2 cellular contexts compared by ENCODE assay signal in the genomic region with DNA sequence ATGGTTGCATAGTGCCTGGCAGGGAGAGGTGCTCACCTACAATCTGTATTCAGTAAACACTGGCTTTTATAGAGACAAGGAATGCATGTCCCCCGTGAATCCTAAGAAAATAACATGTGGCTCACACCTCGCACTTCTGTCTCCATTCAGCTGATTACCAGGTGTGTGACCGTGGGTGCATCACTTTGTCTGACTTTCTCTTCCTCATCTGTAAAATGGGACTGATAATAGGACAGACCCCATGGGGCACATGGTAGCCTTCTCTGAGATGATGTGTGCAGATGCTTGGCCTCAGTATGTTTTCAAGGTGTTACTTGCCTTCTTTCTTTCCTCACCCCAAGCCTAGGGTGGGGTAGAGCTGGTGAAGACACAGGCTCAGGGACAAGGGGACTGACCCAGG.
TF ChIP-seq lines count a peak whose summit lies in the region.

No MANE protein-coding gene starts in this region.

TF ChIP-seq in WTC11, 78 proteins besides CTCF, POLR2A, EP300 and RAD21:
- TF ChIP-seq, protein P1, sequence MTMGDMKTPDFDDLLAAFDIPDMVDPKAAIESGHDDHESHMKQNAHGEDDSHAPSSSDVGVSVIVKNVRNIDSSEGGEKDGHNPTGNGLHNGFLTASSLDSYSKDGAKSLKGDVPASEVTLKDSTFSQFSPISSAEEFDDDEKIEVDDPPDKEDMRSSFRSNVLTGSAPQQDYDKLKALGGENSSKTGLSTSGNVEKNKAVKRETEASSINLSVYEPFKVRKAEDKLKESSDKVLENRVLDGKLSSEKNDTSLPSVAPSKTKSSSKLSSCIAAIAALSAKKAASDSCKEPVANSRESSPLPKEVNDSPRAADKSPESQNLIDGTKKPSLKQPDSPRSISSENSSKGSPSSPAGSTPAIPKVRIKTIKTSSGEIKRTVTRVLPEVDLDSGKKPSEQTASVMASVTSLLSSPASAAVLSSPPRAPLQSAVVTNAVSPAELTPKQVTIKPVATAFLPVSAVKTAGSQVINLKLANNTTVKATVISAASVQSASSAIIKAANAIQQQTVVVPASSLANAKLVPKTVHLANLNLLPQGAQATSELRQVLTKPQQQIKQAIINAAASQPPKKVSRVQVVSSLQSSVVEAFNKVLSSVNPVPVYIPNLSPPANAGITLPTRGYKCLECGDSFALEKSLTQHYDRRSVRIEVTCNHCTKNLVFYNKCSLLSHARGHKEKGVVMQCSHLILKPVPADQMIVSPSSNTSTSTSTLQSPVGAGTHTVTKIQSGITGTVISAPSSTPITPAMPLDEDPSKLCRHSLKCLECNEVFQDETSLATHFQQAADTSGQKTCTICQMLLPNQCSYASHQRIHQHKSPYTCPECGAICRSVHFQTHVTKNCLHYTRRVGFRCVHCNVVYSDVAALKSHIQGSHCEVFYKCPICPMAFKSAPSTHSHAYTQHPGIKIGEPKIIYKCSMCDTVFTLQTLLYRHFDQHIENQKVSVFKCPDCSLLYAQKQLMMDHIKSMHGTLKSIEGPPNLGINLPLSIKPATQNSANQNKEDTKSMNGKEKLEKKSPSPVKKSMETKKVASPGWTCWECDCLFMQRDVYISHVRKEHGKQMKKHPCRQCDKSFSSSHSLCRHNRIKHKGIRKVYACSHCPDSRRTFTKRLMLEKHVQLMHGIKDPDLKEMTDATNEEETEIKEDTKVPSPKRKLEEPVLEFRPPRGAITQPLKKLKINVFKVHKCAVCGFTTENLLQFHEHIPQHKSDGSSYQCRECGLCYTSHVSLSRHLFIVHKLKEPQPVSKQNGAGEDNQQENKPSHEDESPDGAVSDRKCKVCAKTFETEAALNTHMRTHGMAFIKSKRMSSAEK (CRISPR knock-in tag; IDR thresholded peaks at IDR 0.05; ENCODE audit: borderline replicate concordance), result no peak
- TF ChIP-seq ELF4 (CRISPR knock-in tag; IDR thresholded peaks at IDR 0.05; ENCODE audit: low read depth) (no peak), CREB1 (CRISPR knock-in tag; IDR thresholded peaks at IDR 0.05) (no peak), FOXK1 (CRISPR knock-in tag; IDR thresholded peaks at IDR 0.05) (no peak), TP53 (CRISPR knock-in tag; IDR thresholded peaks at IDR 0.05) (no peak), ZNF263 (CRISPR knock-in tag; IDR thresholded peaks at IDR 0.05; ENCODE audit: low read depth) (no peak), NFATC4 (CRISPR knock-in tag; IDR thresholded peaks at IDR 0.05) (no peak)
- TF ChIP-seq, protein P2, sequence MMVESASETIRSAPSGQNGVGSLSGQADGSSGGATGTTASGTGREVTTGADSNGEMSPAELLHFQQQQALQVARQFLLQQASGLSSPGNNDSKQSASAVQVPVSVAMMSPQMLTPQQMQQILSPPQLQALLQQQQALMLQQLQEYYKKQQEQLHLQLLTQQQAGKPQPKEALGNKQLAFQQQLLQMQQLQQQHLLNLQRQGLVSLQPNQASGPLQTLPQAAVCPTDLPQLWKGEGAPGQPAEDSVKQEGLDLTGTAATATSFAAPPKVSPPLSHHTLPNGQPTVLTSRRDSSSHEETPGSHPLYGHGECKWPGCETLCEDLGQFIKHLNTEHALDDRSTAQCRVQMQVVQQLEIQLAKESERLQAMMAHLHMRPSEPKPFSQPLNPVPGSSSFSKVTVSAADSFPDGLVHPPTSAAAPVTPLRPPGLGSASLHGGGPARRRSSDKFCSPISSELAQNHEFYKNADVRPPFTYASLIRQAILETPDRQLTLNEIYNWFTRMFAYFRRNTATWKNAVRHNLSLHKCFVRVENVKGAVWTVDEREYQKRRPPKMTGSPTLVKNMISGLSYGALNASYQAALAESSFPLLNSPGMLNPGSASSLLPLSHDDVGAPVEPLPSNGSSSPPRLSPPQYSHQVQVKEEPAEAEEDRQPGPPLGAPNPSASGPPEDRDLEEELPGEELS (CRISPR knock-in tag; IDR thresholded peaks at IDR 0.05), result no peak
- TF ChIP-seq, protein P3, sequence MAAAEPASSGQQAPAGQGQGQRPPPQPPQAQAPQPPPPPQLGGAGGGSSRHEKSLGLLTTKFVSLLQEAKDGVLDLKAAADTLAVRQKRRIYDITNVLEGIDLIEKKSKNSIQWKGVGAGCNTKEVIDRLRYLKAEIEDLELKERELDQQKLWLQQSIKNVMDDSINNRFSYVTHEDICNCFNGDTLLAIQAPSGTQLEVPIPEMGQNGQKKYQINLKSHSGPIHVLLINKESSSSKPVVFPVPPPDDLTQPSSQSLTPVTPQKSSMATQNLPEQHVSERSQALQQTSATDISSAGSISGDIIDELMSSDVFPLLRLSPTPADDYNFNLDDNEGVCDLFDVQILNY (CRISPR knock-in tag; IDR thresholded peaks at IDR 0.05), result no peak
TF ChIP-seq in WTC11: peak in this region for 0.

TF ChIP-seq in HepG2, 621 proteins besides CTCF, POLR2A, EP300 and RAD21:
- TF ChIP-seq ZNF556 (CRISPR knock-in tag; IDR thresholded peaks at IDR 0.05; ENCODE audit: borderline replicate concordance), result 0 out of 2 replicates have a peak, but pooled peaks have one; percentile 37
- peak; percentile 17; the same call in 1 of the 2 replicates for TF ChIP-seq RBFOX2 (IDR thresholded peaks at IDR 0.05; ENCODE audit: low read depth, low read length)
- TF ChIP-seq ZNF629 (CRISPR knock-in tag; conservative IDR thresholded peaks at IDR 0.05), result peak; percentile 78
- 0 out of 2 replicates have a peak, but pooled peaks have one; percentile 10 for TF ChIP-seq FOXA3 (CRISPR knock-in tag; IDR thresholded peaks at IDR 0.05)
- no peak for TF ChIP-seq ERF (CRISPR knock-in tag; IDR thresholded peaks at IDR 0.05)
TF ChIP-seq in HepG2: peak in this region for 4.
